8 cellular contexts compared by ENCODE assay signal in the genomic region with DNA sequence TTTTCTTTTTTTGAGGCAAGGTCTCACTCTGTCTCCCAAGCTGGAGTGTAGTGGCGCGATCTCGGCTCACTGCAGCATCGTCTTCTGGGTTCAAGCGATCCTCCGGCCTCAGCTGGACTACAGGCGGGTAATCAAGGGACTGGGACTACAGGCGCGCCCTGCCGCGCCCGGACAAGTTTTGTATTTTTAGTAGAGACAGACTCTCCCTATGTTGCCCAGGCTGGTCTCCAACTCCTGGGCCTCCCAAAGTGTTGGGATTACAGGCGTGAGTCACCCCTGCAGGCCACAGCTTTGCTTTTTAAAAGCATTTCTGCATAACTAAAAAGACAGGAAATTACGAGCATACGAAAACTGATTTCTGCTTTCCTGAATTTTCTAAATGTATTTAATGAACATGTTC. TPM values are rescaled to one million over a fixed set of nuclear protein-coding genes. Genes with fewer than 3 reads are reported as not detected.
DNase-seq lines count a peak whose midpoint lies in the region; ATAC-seq and TF ChIP-seq lines count a peak whose summit lies in the region.

No MANE protein-coding gene starts in this region.

- no peak for TF ChIP-seq EP300 in suprapubic skin (IDR thresholded peaks at IDR 0.05)

- no peaks in the 10 kb centered on the region for H3K36me3 Mint-ChIP-seq in T-helper 2 cell treated with Interferon-gamma antibody and Interleukin-4, amounts not matched to agents 5 μg/mL and 100 μg/mL, for 36 hours (ENCODE audit: low read depth)
- H3K36me3 Mint-ChIP-seq in glutamatergic neuron (ENCODE audit: unreplicated experiment): no peaks in the 10 kb centered on the region

- no peak for TF ChIP-seq POLR2A in suprapubic skin (IDR thresholded peaks at IDR 0.05)

- peaks cover 10% of the 10 kb centered on the region for H3K4me1 Mint-ChIP-seq in T-helper 2 cell treated with Interferon-gamma antibody and Interleukin-4, amounts not matched to agents 5 μg/mL and 100 μg/mL, for 36 hours (ENCODE audit: low read depth)
- peaks cover 4% of the 10 kb centered on the region for H3K4me1 Mint-ChIP-seq in glutamatergic neuron (ENCODE audit: low read depth, unreplicated experiment)

- H3K27me3 Mint-ChIP-seq in T-helper 2 cell treated with Interferon-gamma antibody and Interleukin-4, amounts not matched to agents 5 μg/mL and 100 μg/mL, for 36 hours (ENCODE audit: low read depth): peaks cover 70% of the 10 kb centered on the region
- no peaks in the 10 kb centered on the region for H3K27me3 Mint-ChIP-seq in glutamatergic neuron (ENCODE audit: unreplicated experiment)

- H3K9me3 Mint-ChIP-seq in T-helper 2 cell treated with Interferon-gamma antibody and Interleukin-4, amounts not matched to agents 5 μg/mL and 100 μg/mL, for 36 hours: no peaks in the 10 kb centered on the region
- H3K9me3 Mint-ChIP-seq in glutamatergic neuron (ENCODE audit: unreplicated experiment): peaks cover 2% of the 10 kb centered on the region

- peaks cover 36% of the 10 kb centered on the region for H3K4me1 ChIP-seq in suprapubic skin

- no peak for ATAC-seq in GM19455 (IDR thresholded peaks at IDR 0.05; ENCODE audit: unreplicated experiment)

- no peaks in the 10 kb centered on the region for H3K27me3 ChIP-seq in WERI-Rb-1 (ENCODE audit: insufficient read depth, low read depth, severe bottlenecking)
- H3K27me3 ChIP-seq in suprapubic skin: no peaks in the 10 kb centered on the region

- H3K27ac ChIP-seq in WERI-Rb-1: no peak overlapping the region
- peak overlapping the region; percentile 92 for H3K27ac ChIP-seq in suprapubic skin

- peak overlapping the region; percentile 48; the same call in 1 of the 2 replicates for H3K4me3 ChIP-seq in WERI-Rb-1 (ENCODE audit: low read depth, low read length)
- peak overlapping the region; percentile 72 for H3K4me3 ChIP-seq in suprapubic skin

- 45% methylated on average over 15 of the region's 15 CpGs for WGBS in suprapubic skin

- H3K36me3 ChIP-seq in WERI-Rb-1 (no peaks in the 10 kb centered on the region), suprapubic skin (no peaks in the 10 kb centered on the region)

- TF ChIP-seq CTCF in WERI-Rb-1 (IDR thresholded peaks at IDR 0.05; ENCODE audit: low read depth, low read length): no peak
- TF ChIP-seq CTCF in glutamatergic neuron (IDR thresholded peaks at IDR 0.05; ENCODE audit: partially characterized antibody, unreplicated experiment): no peak
- no peak for TF ChIP-seq CTCF in suprapubic skin (IDR thresholded peaks at IDR 0.05)

- H3K4me3 Mint-ChIP-seq in T-helper 2 cell treated with Interferon-gamma antibody and Interleukin-4, amounts not matched to agents 5 μg/mL and 100 μg/mL, for 36 hours: peak overlapping the region; percentile 86
- peak overlapping the region; percentile 84 for H3K4me3 Mint-ChIP-seq in glutamatergic neuron (ENCODE audit: unreplicated experiment)

- H3K9me3 ChIP-seq in WERI-Rb-1 (ENCODE audit: severe bottlenecking) (no peaks in the 10 kb centered on the region), suprapubic skin (no peaks in the 10 kb centered on the region)

- H3K27ac Mint-ChIP-seq in T-helper 2 cell treated with Interferon-gamma antibody and Interleukin-4, amounts not matched to agents 5 μg/mL and 100 μg/mL, for 36 hours: no peak overlapping the region
- no peak overlapping the region for H3K27ac Mint-ChIP-seq in glutamatergic neuron (ENCODE audit: unreplicated experiment)

- DNase-seq in T-helper 2 cell treated with Interferon-gamma antibody and Interleukin-4, amounts not matched to agents 5 μg/mL and 100 μg/mL, for 36 hours (ENCODE audit: low spot score): no peak
- no peak for DNase-seq in T-helper 2 cell
- no peak for DNase-seq in WERI-Rb-1
- DNase-seq in glutamatergic neuron: peak; percentile 24
- DNase-seq in suprapubic skin (ENCODE audit: low spot score in 2 of 2): peak in 1 of 2 donors; percentile 67
- no peak for DNase-seq in HT-29 (ENCODE audit: low spot score)
- DNase-seq in 8988T: no peak

RNA-seq across cellular contexts. Expression of a gene that starts 0.9 kb away (rescaled TPM):
- 27.5 TPM for total RNA-seq in glutamatergic neuron (ENCODE audit: unreplicated experiment)
- total RNA-seq in suprapubic skin: 10 to 100 TPM; 31.0 to 42.2 (median 32.4) TPM
- total RNA-seq in HT-29 (2014; rRNA removed; shearing (Covaris generic)): 13.7 and 14.1 TPM in 2 replicates

RNA-seq across cellular contexts. Expression of a gene that starts 28.0 kb away (rescaled TPM):
- total RNA-seq in glutamatergic neuron (ENCODE audit: unreplicated experiment): 11.6 TPM
- 10 to 100 TPM; 14.7 to 26.2 (median 15.4) TPM for total RNA-seq in suprapubic skin
- 5.2 and 6.1 TPM in 2 replicates for total RNA-seq in HT-29 (2014; rRNA removed; shearing (Covaris generic))
